ENCODE assay signal across 16 cellular contexts in genomic region chr22:23822101-23822671, GRCh38. TPM values are rescaled to one million over a fixed set of nuclear protein-coding genes. Genes with fewer than 3 reads are reported as not detected.
A peak's percentile ranks its signal among the peaks of the same experiment; 100 is the strongest.
DNase-seq lines count a peak whose midpoint lies in the region; ATAC-seq, FAIRE-seq and TF ChIP-seq lines count a peak whose summit lies in the region.
"Had no signal": no experiment of that assay in that cellular context is flagged by ENCODE, and none has a peak within 500 bp of the region (broad histone marks: within the 10 kb centered on the region; RNA-seq: fewer than 3 reads in every experiment).

No MANE protein-coding gene starts in this region.

- no peak for DNase-seq in activated CD4-positive, alpha-beta memory T cell treated with anti-CD3 and anti-CD28 coated beads, Interleukin-2, amount 10 ng/mL, durations not matched to agents 7 days and 5 days
- DNase-seq in activated CD4-positive, alpha-beta memory T cell treated with anti-CD3 and anti-CD28 coated beads for 36 hours, result no peak
- DNase-seq in astrocyte (ENCODE audit: low read depth) (no peak), HepG2 (ENCODE audit: low spot score) (no peak), body of pancreas (no peak), superior temporal gyrus (ENCODE audit: extremely low spot score) (no peak), NCI-H2107 (lab: John Stamatoyannopoulos, UW) (no peak)
- DNase-seq: activated CD8-positive, alpha-beta memory T cell treated with anti-CD3 and anti-CD28 coated beads, Interleukin-2, amount 50 U/mL, for 48 hours; effector CD8-positive, alpha-beta T cell; HCEC 1CT; NCI-H2081 treated with DMSO at 0.1 percent for 48 hours; transverse colon had no signal

- no peaks in the 10 kb centered on the region for H3K27me3 Mint-ChIP-seq in activated CD4-positive, alpha-beta memory T cell treated with anti-CD3 and anti-CD28 coated beads, Interleukin-2, amount 10 ng/mL, durations not matched to agents 7 days and 5 days
- no peaks in the 10 kb centered on the region for H3K27me3 Mint-ChIP-seq in activated CD4-positive, alpha-beta memory T cell treated with anti-CD3 and anti-CD28 coated beads for 36 hours
- no peaks in the 10 kb centered on the region for H3K27me3 Mint-ChIP-seq in astrocyte (ENCODE audit: low read depth, unreplicated experiment)

- H3K27me3 ChIP-seq in astrocyte (ENCODE audit: insufficient read depth, low read length), result no peaks in the 10 kb centered on the region
- no peaks in the 10 kb centered on the region for H3K27me3 ChIP-seq in HepG2 (ENCODE audit: control insufficient read depth in 1 of 2, insufficient read depth in 2 of 2, low read length in 2 of 2)
- no peaks in the 10 kb centered on the region for H3K27me3 ChIP-seq in skeletal muscle tissue (ENCODE audit: control insufficient read depth in 3 of 3, insufficient read depth in 3 of 3, low read length in 3 of 3)
- no peaks in the 10 kb centered on the region for H3K27me3 ChIP-seq in body of pancreas
- H3K27me3 ChIP-seq: ascending aorta, neural progenitor cell, transverse colon had no signal

- TF ChIP-seq CTCF in astrocyte (IDR thresholded peaks at IDR 0.05; ENCODE audit: insufficient read depth, low read depth, low read length), result no peak
- no peak for TF ChIP-seq CTCF in HepG2 (CRISPR knock-in tag; IDR thresholded peaks at IDR 0.05)
- no peak for TF ChIP-seq CTCF in body of pancreas (IDR thresholded peaks at IDR 0.05)

- H3K9ac ChIP-seq in astrocyte (ENCODE audit: low read length), result no peak overlapping the region
- H3K9ac ChIP-seq in HepG2 (ENCODE audit: insufficient read depth, low read depth, low read length), result no peak overlapping the region
- H3K9ac ChIP-seq in skeletal muscle tissue (ENCODE audit: low read depth in 1 of 3, low read length in 3 of 3), result peak overlapping the region in 1 of 3 donors; percentile 62
- H3K9ac ChIP-seq: neural progenitor cell had no signal

- H3K79me2 ChIP-seq in astrocyte (ENCODE audit: insufficient read depth, low read length), result peaks cover 3% of the 10 kb centered on the region
- H3K79me2 ChIP-seq in HepG2 (ENCODE audit: insufficient read depth, low read length), result no peaks in the 10 kb centered on the region

- TF ChIP-seq RAD21 in HepG2 (CRISPR knock-in tag; IDR thresholded peaks at IDR 0.05), result no peak

- no peak overlapping the region for H3K4me3 Mint-ChIP-seq in activated CD4-positive, alpha-beta memory T cell treated with anti-CD3 and anti-CD28 coated beads, Interleukin-2, amount 10 ng/mL, durations not matched to agents 7 days and 5 days
- H3K4me3 Mint-ChIP-seq in activated CD4-positive, alpha-beta memory T cell treated with anti-CD3 and anti-CD28 coated beads for 36 hours, result no peak overlapping the region
- no peak overlapping the region for H3K4me3 Mint-ChIP-seq in astrocyte (ENCODE audit: unreplicated experiment)
- H3K4me3 Mint-ChIP-seq: neural progenitor cell had no signal

- H4K20me1 ChIP-seq in astrocyte (ENCODE audit: insufficient read depth, low read length), result peaks cover 19% of the 10 kb centered on the region
- H4K20me1 ChIP-seq in HepG2 (ENCODE audit: insufficient read depth, low read length), result no peaks in the 10 kb centered on the region

- H3K36me3 Mint-ChIP-seq in activated CD4-positive, alpha-beta memory T cell treated with anti-CD3 and anti-CD28 coated beads, Interleukin-2, amount 10 ng/mL, durations not matched to agents 7 days and 5 days (ENCODE audit: low read depth), result peaks cover 66% of the 10 kb centered on the region
- peaks cover 33% of the 10 kb centered on the region for H3K36me3 Mint-ChIP-seq in activated CD4-positive, alpha-beta memory T cell treated with anti-CD3 and anti-CD28 coated beads for 36 hours
- peaks cover 26% of the 10 kb centered on the region for H3K36me3 Mint-ChIP-seq in astrocyte (ENCODE audit: low read depth, unreplicated experiment)

- no peak overlapping the region for H3K4me2 ChIP-seq in astrocyte (ENCODE audit: low read length)
- H3K4me2 ChIP-seq in HepG2 (ENCODE audit: low read depth, low read length), result no peak overlapping the region
- H3K4me2 ChIP-seq: neural progenitor cell had no signal

- H3K4me3 ChIP-seq in astrocyte (ENCODE audit: insufficient read depth, low read depth, low read length), result no peak overlapping the region
- H3K4me3 ChIP-seq in HepG2 (replicated peaks in 1 of 3; ENCODE audit: insufficient read depth in 1 of 3, low read depth in 2 of 3, low read length in 3 of 3), result no peak overlapping the region
- no peak overlapping the region for H3K4me3 ChIP-seq in skeletal muscle tissue (ENCODE audit: low read length in 3 of 3)
- no peak overlapping the region for H3K4me3 ChIP-seq in body of pancreas
- H3K4me3 ChIP-seq: ascending aorta, neural progenitor cell, transverse colon had no signal

- POLR2A ChIA-PET in activated CD4-positive, alpha-beta memory T cell treated with anti-CD3 and anti-CD28 coated beads, Interleukin-2, amount 10 ng/mL, durations not matched to agents 7 days and 5 days (lab: Charles Lee), result interaction anchor here (1.3 to 3.2 kb wide), 3 partner anchors 10 to 55 kb away, joined by 5 to 14 read pairs (median 9); partner anchors contain the start of genes CHCHD10 and SMARCB1
- POLR2A ChIA-PET in activated CD4-positive, alpha-beta memory T cell treated with anti-CD3 and anti-CD28 coated beads for 36 hours (lab: Charles Lee), result interaction anchor here (0.6 kb wide), 1 partner anchor 668 kb away, joined by 3 read pairs; no protein-coding TSS in a partner anchor
- POLR2A ChIA-PET in HepG2 (lab: Yijun Ruan, JAX), result no interaction called here

- peaks cover 49% of the 10 kb centered on the region for H3K4me1 Mint-ChIP-seq in activated CD4-positive, alpha-beta memory T cell treated with anti-CD3 and anti-CD28 coated beads, Interleukin-2, amount 10 ng/mL, durations not matched to agents 7 days and 5 days
- peaks cover 7% of the 10 kb centered on the region for H3K4me1 Mint-ChIP-seq in activated CD4-positive, alpha-beta memory T cell treated with anti-CD3 and anti-CD28 coated beads for 36 hours (ENCODE audit: low read depth)
- H3K4me1 Mint-ChIP-seq in astrocyte (ENCODE audit: low read depth, unreplicated experiment), result peaks cover 25% of the 10 kb centered on the region
- H3K4me1 Mint-ChIP-seq: neural progenitor cell had no signal

- 97% methylated on average over 3 of the region's 6 CpGs for WGBS in HepG2 (ENCODE audit: low lambda C conversion rate)
- 73 to 88% methylated on average over 5 to 6 of the region's 6 CpGs for WGBS in body of pancreas, 2 donors

- TF ChIP-seq EP300 in HepG2 (IDR thresholded peaks at IDR 0.05; ENCODE audit: low read depth in 2 of 2, low read length in 2 of 2), result no peak
- TF ChIP-seq EP300 in HepG2 (CRISPR knock-in tag; IDR thresholded peaks at IDR 0.05; ENCODE audit: borderline replicate concordance), result no peak

- FAIRE-seq in astrocyte (lab: Jason Lieb, UNC) (no peak), HepG2 (lab: Jason Lieb, UNC) (no peak)
- FAIRE-seq: D721Med had no signal

- intact Hi-C loops in activated CD4-positive, alpha-beta memory T cell treated with anti-CD3 and anti-CD28 coated beads for 36 hours (cut with micrococcal nuclease), result no loop called here
- intact Hi-C loops in HepG2 (cut with micrococcal nuclease; ENCODE audit: unreplicated experiment), result no loop called here
- intact Hi-C loops in body of pancreas (cut with DNase I), result no loop called here

- H3K36me3 ChIP-seq in astrocyte (ENCODE audit: insufficient read depth, low read length) (peaks cover 29% of the 10 kb centered on the region), HepG2 (replicated peaks in 1 of 2; ENCODE audit: control insufficient read depth in 1 of 2, insufficient read depth in 2 of 2, low read length in 2 of 2) (peaks cover 50 to 76% of the 10 kb centered on the region in 2 experiments), skeletal muscle tissue (ENCODE audit: control insufficient read depth in 3 of 3, insufficient read depth in 3 of 3, low read length in 3 of 3) (peaks cover 57 to 77% (median 74%) of the 10 kb centered on the region in 3 donors), body of pancreas (replicated peaks in 1 of 2; ENCODE audit: insufficient read depth in 1 of 2, low read depth in 2 of 2) (peaks cover 4 to 40% of the 10 kb centered on the region in 2 donors)

- H3K4me1 ChIP-seq in astrocyte (ENCODE audit: insufficient read depth, low read length), result peaks cover 4% of the 10 kb centered on the region
- peaks cover 24% of the 10 kb centered on the region for H3K4me1 ChIP-seq in HepG2 (ENCODE audit: insufficient read depth, low read length)
- peaks cover 16 to 29% (median 19%) of the 10 kb centered on the region in 3 donors for H3K4me1 ChIP-seq in skeletal muscle tissue (ENCODE audit: control insufficient read depth in 3 of 3, insufficient read depth in 3 of 3, low read length in 3 of 3)
- no peaks in the 10 kb centered on the region for H3K4me1 ChIP-seq in body of pancreas
- H3K4me1 ChIP-seq: ascending aorta, neural progenitor cell had no signal

- H3K9me3 ChIP-seq in astrocyte (ENCODE audit: insufficient read depth, low read depth, low read length), result no peaks in the 10 kb centered on the region
- H3K9me3 ChIP-seq in HepG2 (ENCODE audit: low read length), result no peaks in the 10 kb centered on the region
- no peaks in the 10 kb centered on the region for H3K9me3 ChIP-seq in skeletal muscle tissue (ENCODE audit: control insufficient read depth in 3 of 3, low read length in 3 of 3)
- no peaks in the 10 kb centered on the region for H3K9me3 ChIP-seq in body of pancreas
- H3K9me3 ChIP-seq: ascending aorta, transverse colon had no signal

- in situ Hi-C loops in HepG2 (cut with HindIII; ENCODE audit: extremely low pct_ligation_motif_present, low pct_unique_long_range_greater_than_20kb), result no loop called here

- H3K27ac Mint-ChIP-seq in activated CD4-positive, alpha-beta memory T cell treated with anti-CD3 and anti-CD28 coated beads, Interleukin-2, amount 10 ng/mL, durations not matched to agents 7 days and 5 days, result peak overlapping the region; percentile 62
- H3K27ac Mint-ChIP-seq in activated CD4-positive, alpha-beta memory T cell treated with anti-CD3 and anti-CD28 coated beads for 36 hours, result no peak overlapping the region
- H3K27ac Mint-ChIP-seq in astrocyte (ENCODE audit: unreplicated experiment), result peak overlapping the region; percentile 26
- H3K27ac Mint-ChIP-seq: neural progenitor cell had no signal

- H2AFZ ChIP-seq in astrocyte (ENCODE audit: low read depth, low read length) (no peak overlapping the region), HepG2 (ENCODE audit: low read length) (no peak overlapping the region)
- H2AFZ ChIP-seq: neural progenitor cell had no signal

- CTCF ChIA-PET in activated CD4-positive, alpha-beta memory T cell treated with anti-CD3 and anti-CD28 coated beads, Interleukin-2, amount 10 ng/mL, durations not matched to agents 7 days and 5 days (lab: Charles Lee), result no interaction called here
- CTCF ChIA-PET in activated CD4-positive, alpha-beta memory T cell treated with anti-CD3 and anti-CD28 coated beads for 36 hours (lab: Charles Lee), result no interaction called here
- CTCF ChIA-PET in HepG2 (lab: Yijun Ruan, JAX; ENCODE audit: low intra/inter-chr PET ratio, low total read pairs), result no interaction called here

- no peaks in the 10 kb centered on the region for H3K9me3 Mint-ChIP-seq in activated CD4-positive, alpha-beta memory T cell treated with anti-CD3 and anti-CD28 coated beads, Interleukin-2, amount 10 ng/mL, durations not matched to agents 7 days and 5 days
- H3K9me3 Mint-ChIP-seq in activated CD4-positive, alpha-beta memory T cell treated with anti-CD3 and anti-CD28 coated beads for 36 hours, result no peaks in the 10 kb centered on the region
- H3K9me3 Mint-ChIP-seq in astrocyte (ENCODE audit: unreplicated experiment), result no peaks in the 10 kb centered on the region
- H3K9me3 Mint-ChIP-seq: neural progenitor cell had no signal

- TF ChIP-seq POLR2A in HepG2 (IDR thresholded peaks at IDR 0.05; ENCODE audit: insufficient read depth in 1 of 2, low read depth in 2 of 2, low read length in 2 of 2) (no peak), body of pancreas (IDR thresholded peaks at IDR 0.05) (no peak)

- no TSS peak for BruUV-seq in HepG2 (replicated peaks; lab: Mats Ljungman, UMichigan)

- H3K27ac ChIP-seq in astrocyte (ENCODE audit: low read depth, low read length) (no peak overlapping the region), HepG2 (ENCODE audit: extremely low read length, insufficient read depth, low read length) (no peak overlapping the region), skeletal muscle tissue (ENCODE audit: low read depth, low read length) (peak overlapping the region; percentile 25), body of pancreas (no peak overlapping the region)
- H3K27ac ChIP-seq: neural progenitor cell, transverse colon had no signal

- no peak for ATAC-seq in HepG2
- no peak for ATAC-seq in body of pancreas

RNA-seq across cellular contexts. Expression of gene DERL3, which starts 16.6 kb away (rescaled TPM):
- 1 to 10 TPM; 7.8 to 8.3 TPM for total RNA-seq in activated CD4-positive, alpha-beta memory T cell treated with anti-CD3 and anti-CD28 coated beads, Interleukin-2, amount 10 ng/mL, durations not matched to agents 7 days and 5 days
- 1 to 10 TPM; 8.1 to 9.7 TPM for total RNA-seq in activated CD4-positive, alpha-beta memory T cell treated with anti-CD3 and anti-CD28 coated beads for 36 hours
- total RNA-seq in astrocyte (0.70 and 0.82 TPM in 2 replicates), HepG2 (2016; rRNA removed; fragmentation: Illumina TruSeq; extraction: Trizol) (not detected in 2 replicates), skeletal muscle tissue (1.0 TPM), body of pancreas (10 to 100 TPM in 1 of 2 donors, 1 to 10 TPM in 1; 6.2 to 33.3 TPM)
- not detected in 2 replicates for total RNA-seq in HepG2 (2016; cell fraction: cytosol; rRNA removed; fragmentation: Illumina TruSeq; extraction: Trizol; ENCODE audit: low read depth)
- total RNA-seq in HepG2 (2016; cell fraction: insoluble cytoplasmic fraction; rRNA removed; fragmentation: Illumina TruSeq; extraction: Trizol), result not detected in 2 replicates
- total RNA-seq in HepG2 (2016; cell fraction: membrane; rRNA removed; fragmentation: Illumina TruSeq; extraction: Trizol), result not detected in 2 replicates
- total RNA-seq in HepG2 (2016; cell fraction: nucleus; rRNA removed; fragmentation: Illumina TruSeq; extraction: Trizol), result not detected in 2 replicates
- not detected in 2 replicates for polyA plus RNA-seq in HepG2 (2011; rRNA removed)
- not detected in 2 replicates for polyA plus RNA-seq in HepG2 (2011; cell fraction: cytosol; rRNA removed)
- polyA plus RNA-seq in HepG2 (2011; cell fraction: nucleus; rRNA removed), result not detected in 2 replicates
- polyA plus RNA-seq in HepG2 (2012), result 0.07 TPM in 1 of 2 replicates, not detected in the other
- polyA plus RNA-seq in HepG2 (2016; cell fraction: cytosol; fragmentation: Illumina TruSeq; extraction: Trizol; ENCODE audit: low read depth), result not detected in 2 replicates
- not detected in 2 replicates for polyA plus RNA-seq in HepG2 (2016; cell fraction: insoluble cytoplasmic fraction; fragmentation: Illumina TruSeq; extraction: Trizol; ENCODE audit: low read depth)
- not detected in 2 replicates for polyA plus RNA-seq in HepG2 (2016; cell fraction: membrane; fragmentation: Illumina TruSeq; extraction: Trizol; ENCODE audit: low read depth)
- polyA plus RNA-seq in HepG2 (2016; cell fraction: nucleus; fragmentation: Illumina TruSeq; extraction: Trizol; ENCODE audit: insufficient read depth, low read depth), result not detected in 2 replicates
- polyA minus RNA-seq in HepG2 (2011; rRNA and poly(A)+ RNA removed; ENCODE audit: low replicate concordance), result 1.4 TPM in 1 of 2 replicates, not detected in the other
- polyA minus RNA-seq in HepG2 (2011; cell fraction: cytosol; rRNA and poly(A)+ RNA removed), result not detected in 2 replicates
- polyA minus RNA-seq in HepG2 (2011; cell fraction: nucleus; rRNA and poly(A)+ RNA removed), result not detected in 2 replicates

RNA-seq across cellular contexts. Expression of gene SMARCB1, which starts 35.4 kb away (rescaled TPM):
- total RNA-seq in activated CD4-positive, alpha-beta memory T cell treated with anti-CD3 and anti-CD28 coated beads, Interleukin-2, amount 10 ng/mL, durations not matched to agents 7 days and 5 days, result 10 to 100 TPM; 65.6 to 66.9 TPM
- 10 to 100 TPM; 71.3 to 72.5 TPM for total RNA-seq in activated CD4-positive, alpha-beta memory T cell treated with anti-CD3 and anti-CD28 coated beads for 36 hours
- total RNA-seq in astrocyte (91.3 and 115 TPM in 2 replicates), HepG2 (2016; rRNA removed; fragmentation: Illumina TruSeq; extraction: Trizol) (74.0 and 75.8 TPM in 2 replicates), skeletal muscle tissue (13.6 TPM), body of pancreas (100 to 1,000 TPM in 1 of 2 donors, 10 to 100 TPM in 1; 40.2 to 119 TPM)
- total RNA-seq in HepG2 (2016; cell fraction: cytosol; rRNA removed; fragmentation: Illumina TruSeq; extraction: Trizol; ENCODE audit: low read depth), result 49.5 and 56.5 TPM in 2 replicates
- total RNA-seq in HepG2 (2016; cell fraction: insoluble cytoplasmic fraction; rRNA removed; fragmentation: Illumina TruSeq; extraction: Trizol), result 57.1 and 69.6 TPM in 2 replicates
- total RNA-seq in HepG2 (2016; cell fraction: membrane; rRNA removed; fragmentation: Illumina TruSeq; extraction: Trizol), result 60.2 and 66.9 TPM in 2 replicates
- 33.7 and 37.0 TPM in 2 replicates for total RNA-seq in HepG2 (2016; cell fraction: nucleus; rRNA removed; fragmentation: Illumina TruSeq; extraction: Trizol)
- 150 and 166 TPM in 2 replicates for polyA plus RNA-seq in HepG2 (2011; rRNA removed)
- 110 and 129 TPM in 2 replicates for polyA plus RNA-seq in HepG2 (2011; cell fraction: cytosol; rRNA removed)
- polyA plus RNA-seq in HepG2 (2011; cell fraction: nucleus; rRNA removed), result 88.0 and 96.6 TPM in 2 replicates
- 99.4 and 113 TPM in 2 replicates for polyA plus RNA-seq in HepG2 (2012)
- 78.3 and 90.9 TPM in 2 replicates for polyA plus RNA-seq in HepG2 (2016; cell fraction: cytosol; fragmentation: Illumina TruSeq; extraction: Trizol; ENCODE audit: low read depth)
- 127 and 143 TPM in 2 replicates for polyA plus RNA-seq in HepG2 (2016; cell fraction: insoluble cytoplasmic fraction; fragmentation: Illumina TruSeq; extraction: Trizol; ENCODE audit: low read depth)
- 82.2 and 92.9 TPM in 2 replicates for polyA plus RNA-seq in HepG2 (2016; cell fraction: membrane; fragmentation: Illumina TruSeq; extraction: Trizol; ENCODE audit: low read depth)
- 92.2 and 94.0 TPM in 2 replicates for polyA plus RNA-seq in HepG2 (2016; cell fraction: nucleus; fragmentation: Illumina TruSeq; extraction: Trizol; ENCODE audit: insufficient read depth, low read depth)
- 77.2 and 97.6 TPM in 2 replicates for polyA minus RNA-seq in HepG2 (2011; rRNA and poly(A)+ RNA removed; ENCODE audit: low replicate concordance)
- 35.3 and 48.0 TPM in 2 replicates for polyA minus RNA-seq in HepG2 (2011; cell fraction: cytosol; rRNA and poly(A)+ RNA removed)
- 55.2 and 55.9 TPM in 2 replicates for polyA minus RNA-seq in HepG2 (2011; cell fraction: nucleus; rRNA and poly(A)+ RNA removed)

RNA-seq across cellular contexts. Expression of gene SLC2A11, which starts 35.5 kb away (rescaled TPM):
- total RNA-seq in activated CD4-positive, alpha-beta memory T cell treated with anti-CD3 and anti-CD28 coated beads, Interleukin-2, amount 10 ng/mL, durations not matched to agents 7 days and 5 days, result 1 to 10 TPM; 6.5 TPM
- 1 to 10 TPM; 6.8 to 8.9 TPM for total RNA-seq in activated CD4-positive, alpha-beta memory T cell treated with anti-CD3 and anti-CD28 coated beads for 36 hours
- total RNA-seq in astrocyte (19.1 and 19.6 TPM in 2 replicates), HepG2 (2016; rRNA removed; fragmentation: Illumina TruSeq; extraction: Trizol) (8.9 and 15.2 TPM in 2 replicates), skeletal muscle tissue (2.1 TPM), body of pancreas (10 to 100 TPM; 23.6 to 32.3 TPM)
- total RNA-seq in HepG2 (2016; cell fraction: cytosol; rRNA removed; fragmentation: Illumina TruSeq; extraction: Trizol; ENCODE audit: low read depth), result 9.3 TPM in 2 replicates
- total RNA-seq in HepG2 (2016; cell fraction: insoluble cytoplasmic fraction; rRNA removed; fragmentation: Illumina TruSeq; extraction: Trizol), result 9.3 and 15.6 TPM in 2 replicates
- total RNA-seq in HepG2 (2016; cell fraction: membrane; rRNA removed; fragmentation: Illumina TruSeq; extraction: Trizol), result 18.3 and 19.5 TPM in 2 replicates
- 16.4 and 16.6 TPM in 2 replicates for total RNA-seq in HepG2 (2016; cell fraction: nucleus; rRNA removed; fragmentation: Illumina TruSeq; extraction: Trizol)
- 15.4 and 18.6 TPM in 2 replicates for polyA plus RNA-seq in HepG2 (2011; rRNA removed)
- polyA plus RNA-seq in HepG2 (2011; cell fraction: cytosol; rRNA removed), result 16.1 and 19.7 TPM in 2 replicates
- 28.4 and 31.3 TPM in 2 replicates for polyA plus RNA-seq in HepG2 (2011; cell fraction: nucleus; rRNA removed)
- 11.1 and 17.5 TPM in 2 replicates for polyA plus RNA-seq in HepG2 (2012)
- polyA plus RNA-seq in HepG2 (2016; cell fraction: cytosol; fragmentation: Illumina TruSeq; extraction: Trizol; ENCODE audit: low read depth), result 16.2 and 17.4 TPM in 2 replicates
- 8.6 and 11.3 TPM in 2 replicates for polyA plus RNA-seq in HepG2 (2016; cell fraction: insoluble cytoplasmic fraction; fragmentation: Illumina TruSeq; extraction: Trizol; ENCODE audit: low read depth)
- 16.1 and 17.7 TPM in 2 replicates for polyA plus RNA-seq in HepG2 (2016; cell fraction: membrane; fragmentation: Illumina TruSeq; extraction: Trizol; ENCODE audit: low read depth)
- 31.8 and 34.3 TPM in 2 replicates for polyA plus RNA-seq in HepG2 (2016; cell fraction: nucleus; fragmentation: Illumina TruSeq; extraction: Trizol; ENCODE audit: insufficient read depth, low read depth)
- 11.5 and 32.8 TPM in 2 replicates for polyA minus RNA-seq in HepG2 (2011; rRNA and poly(A)+ RNA removed; ENCODE audit: low replicate concordance)
- polyA minus RNA-seq in HepG2 (2011; cell fraction: cytosol; rRNA and poly(A)+ RNA removed), result 4.7 and 5.8 TPM in 2 replicates
- 21.2 and 32.8 TPM in 2 replicates for polyA minus RNA-seq in HepG2 (2011; cell fraction: nucleus; rRNA and poly(A)+ RNA removed)
- total RNA-seq: ascending aorta had no signal

RNA-seq across cellular contexts. Expression of gene MMP11, which starts 49.5 kb away (rescaled TPM):
- total RNA-seq in activated CD4-positive, alpha-beta memory T cell treated with anti-CD3 and anti-CD28 coated beads, Interleukin-2, amount 10 ng/mL, durations not matched to agents 7 days and 5 days, result under 1 TPM; 0.20 to 0.28 TPM
- total RNA-seq in activated CD4-positive, alpha-beta memory T cell treated with anti-CD3 and anti-CD28 coated beads for 36 hours, result 1 to 10 TPM in 1 of 2 experiments, under 1 TPM in 1; 0.70 to 1.0 TPM
- total RNA-seq in astrocyte (12.2 and 23.7 TPM in 2 replicates), HepG2 (2016; rRNA removed; fragmentation: Illumina TruSeq; extraction: Trizol) (2.7 and 8.9 TPM in 2 replicates), skeletal muscle tissue (6.3 TPM), body of pancreas (1 to 10 TPM; 1.0 to 2.0 TPM)
- 1.8 and 2.5 TPM in 2 replicates for total RNA-seq in HepG2 (2016; cell fraction: cytosol; rRNA removed; fragmentation: Illumina TruSeq; extraction: Trizol; ENCODE audit: low read depth)
- total RNA-seq in HepG2 (2016; cell fraction: insoluble cytoplasmic fraction; rRNA removed; fragmentation: Illumina TruSeq; extraction: Trizol), result 2.3 and 8.4 TPM in 2 replicates
- total RNA-seq in HepG2 (2016; cell fraction: membrane; rRNA removed; fragmentation: Illumina TruSeq; extraction: Trizol), result 2.3 and 2.5 TPM in 2 replicates
- 8.4 and 12.1 TPM in 2 replicates for total RNA-seq in HepG2 (2016; cell fraction: nucleus; rRNA removed; fragmentation: Illumina TruSeq; extraction: Trizol)
- polyA plus RNA-seq in HepG2 (2011; rRNA removed), result 28.6 and 88.6 TPM in 2 replicates
- polyA plus RNA-seq in HepG2 (2011; cell fraction: cytosol; rRNA removed), result 28.4 and 53.0 TPM in 2 replicates
- polyA plus RNA-seq in HepG2 (2011; cell fraction: nucleus; rRNA removed), result 63.0 and 95.6 TPM in 2 replicates
- 39.9 and 70.8 TPM in 2 replicates for polyA plus RNA-seq in HepG2 (2012)
- 0.88 and 0.92 TPM in 2 replicates for polyA plus RNA-seq in HepG2 (2016; cell fraction: cytosol; fragmentation: Illumina TruSeq; extraction: Trizol; ENCODE audit: low read depth)
- 3.0 and 3.5 TPM in 2 replicates for polyA plus RNA-seq in HepG2 (2016; cell fraction: insoluble cytoplasmic fraction; fragmentation: Illumina TruSeq; extraction: Trizol; ENCODE audit: low read depth)
- polyA plus RNA-seq in HepG2 (2016; cell fraction: membrane; fragmentation: Illumina TruSeq; extraction: Trizol; ENCODE audit: low read depth), result 1.7 TPM in 2 replicates
- polyA plus RNA-seq in HepG2 (2016; cell fraction: nucleus; fragmentation: Illumina TruSeq; extraction: Trizol; ENCODE audit: insufficient read depth, low read depth), result 13.9 and 17.6 TPM in 2 replicates
- 28.7 TPM in 1 of 2 replicates, not detected in the other for polyA minus RNA-seq in HepG2 (2011; rRNA and poly(A)+ RNA removed; ENCODE audit: low replicate concordance)
- polyA minus RNA-seq in HepG2 (2011; cell fraction: cytosol; rRNA and poly(A)+ RNA removed), result 5.1 and 17.3 TPM in 2 replicates
- 9.9 and 21.9 TPM in 2 replicates for polyA minus RNA-seq in HepG2 (2011; cell fraction: nucleus; rRNA and poly(A)+ RNA removed)

RNA-seq across cellular contexts. Expression of gene CHCHD10, which starts 54.4 kb away (rescaled TPM):
- 10 to 100 TPM; 62.4 to 63.2 TPM for total RNA-seq in activated CD4-positive, alpha-beta memory T cell treated with anti-CD3 and anti-CD28 coated beads, Interleukin-2, amount 10 ng/mL, durations not matched to agents 7 days and 5 days
- total RNA-seq in activated CD4-positive, alpha-beta memory T cell treated with anti-CD3 and anti-CD28 coated beads for 36 hours, result 100 to 1,000 TPM; 144 to 157 TPM
- total RNA-seq in astrocyte (60.9 and 70.5 TPM in 2 replicates), HepG2 (2016; rRNA removed; fragmentation: Illumina TruSeq; extraction: Trizol) (59.1 and 62.8 TPM in 2 replicates), skeletal muscle tissue (3.7 TPM), body of pancreas (100 to 1,000 TPM in 1 of 2 donors, 10 to 100 TPM in 1; 18.2 to 116 TPM)
- total RNA-seq in HepG2 (2016; cell fraction: cytosol; rRNA removed; fragmentation: Illumina TruSeq; extraction: Trizol; ENCODE audit: low read depth), result 34.5 and 34.6 TPM in 2 replicates
- total RNA-seq in HepG2 (2016; cell fraction: insoluble cytoplasmic fraction; rRNA removed; fragmentation: Illumina TruSeq; extraction: Trizol), result 56.2 and 62.6 TPM in 2 replicates
- 61.2 and 64.2 TPM in 2 replicates for total RNA-seq in HepG2 (2016; cell fraction: membrane; rRNA removed; fragmentation: Illumina TruSeq; extraction: Trizol)
- 31.4 and 47.6 TPM in 2 replicates for total RNA-seq in HepG2 (2016; cell fraction: nucleus; rRNA removed; fragmentation: Illumina TruSeq; extraction: Trizol)
- 37.0 and 60.2 TPM in 2 replicates for polyA plus RNA-seq in HepG2 (2011; rRNA removed)
- polyA plus RNA-seq in HepG2 (2011; cell fraction: cytosol; rRNA removed), result 42.3 and 49.1 TPM in 2 replicates
- polyA plus RNA-seq in HepG2 (2011; cell fraction: nucleus; rRNA removed), result 45.9 and 96.4 TPM in 2 replicates
- polyA plus RNA-seq in HepG2 (2012), result 103 and 194 TPM in 2 replicates
- 73.1 and 74.3 TPM in 2 replicates for polyA plus RNA-seq in HepG2 (2016; cell fraction: cytosol; fragmentation: Illumina TruSeq; extraction: Trizol; ENCODE audit: low read depth)
- 91.0 and 122 TPM in 2 replicates for polyA plus RNA-seq in HepG2 (2016; cell fraction: insoluble cytoplasmic fraction; fragmentation: Illumina TruSeq; extraction: Trizol; ENCODE audit: low read depth)
- polyA plus RNA-seq in HepG2 (2016; cell fraction: membrane; fragmentation: Illumina TruSeq; extraction: Trizol; ENCODE audit: low read depth), result 101 and 107 TPM in 2 replicates
- polyA plus RNA-seq in HepG2 (2016; cell fraction: nucleus; fragmentation: Illumina TruSeq; extraction: Trizol; ENCODE audit: insufficient read depth, low read depth), result 107 and 123 TPM in 2 replicates
- 99.0 and 111 TPM in 2 replicates for polyA minus RNA-seq in HepG2 (2011; rRNA and poly(A)+ RNA removed; ENCODE audit: low replicate concordance)
- 44.8 and 90.8 TPM in 2 replicates for polyA minus RNA-seq in HepG2 (2011; cell fraction: cytosol; rRNA and poly(A)+ RNA removed)
- 4.2 and 14.9 TPM in 2 replicates for polyA minus RNA-seq in HepG2 (2011; cell fraction: nucleus; rRNA and poly(A)+ RNA removed)
